In genomic region chr11:14860511-14860910, GRCh38 we compare ENCODE assay signal across 30 cellular contexts.
"Had no signal": no experiment of that assay in that cellular context is flagged by ENCODE, and none has a peak within 500 bp of the region (broad histone marks: within the 10 kb centered on the region; RNA-seq: fewer than 3 reads in every experiment).

No MANE protein-coding gene starts in this region.

- H3K27me3 ChIP-seq: dorsolateral prefrontal cortex, gastroesophageal sphincter, heart right ventricle, left lung, right atrium auricular region, sigmoid colon, spleen, suprapubic skin, transverse colon, upper lobe of right lung, uterus had no signal

- H3K4me3 Mint-ChIP-seq: mesothelial cell of epicardium; naive B cell; nephron progenitor cell; stimulated activated naive B cell treated with anti-CD40 and anti-IgM and Interleukin-4, amounts not matched to agents 10 μg/mL and 1 μg/mL and 100 μg/mL, for 72 hours; stimulated activated naive CD8-positive, alpha-beta T cell treated with anti-CD3 and anti-CD28 coated beads, Interleukin-15, Interleukin-2, amounts not matched to agents 100 ng/mL and 50 ng/mL, for 24 hours had no signal

- DNase-seq: dorsolateral prefrontal cortex; effector CD4-positive, alpha-beta T cell; heart right ventricle; hippocampal formation; left cardiac atrium; left lung; mesenchymal stem cell; mucosa of descending colon; naive B cell; nephron progenitor cell; nucleus accumbens; sigmoid colon; spleen; stimulated activated CD4-positive, alpha-beta T cell treated with anti-CD3 and anti-CD28 coated beads, Interleukin-4, amount 100 ng/mL, for 4 hours; stimulated activated naive B cell treated with anti-CD40 and anti-IgM and Interleukin-4, amounts not matched to agents 10 μg/mL and 1 μg/mL and 100 μg/mL, for 72 hours; transverse colon; upper lobe of right lung; uterus had no signal

- H3K4me3 ChIP-seq: dorsolateral prefrontal cortex, gastroesophageal sphincter, heart right ventricle, left lung, mucosa of descending colon, prostate gland, right atrium auricular region, sigmoid colon, skin epidermis, spleen, suprapubic skin, transverse colon, upper lobe of right lung, uterus had no signal

- H3K27me3 Mint-ChIP-seq: naive B cell; stimulated activated naive CD8-positive, alpha-beta T cell treated with anti-CD3 and anti-CD28 coated beads, Interleukin-15, Interleukin-2, amounts not matched to agents 100 ng/mL and 50 ng/mL, for 24 hours had no signal

- H3K27ac ChIP-seq: dorsolateral prefrontal cortex, epithelial cell of prostate, foreskin keratinocyte, gastroesophageal sphincter, heart right ventricle, left lung, prostate gland, right atrium auricular region, sigmoid colon, skin epidermis, spleen, suprapubic skin, upper lobe of right lung, uterus had no signal

- ATAC-seq: esophagus mucosa; foreskin keratinocyte; gastroesophageal sphincter; heart right ventricle; left cardiac atrium; left lung; mucosa of descending colon; stimulated activated naive B cell treated with anti-CD40 and anti-IgM and Interleukin-4, amounts not matched to agents 10 μg/mL and 1 μg/mL and 100 μg/mL, for 72 hours; upper lobe of right lung had no signal

- H3K27ac Mint-ChIP-seq: mesothelial cell of epicardium; naive B cell; nephron progenitor cell; stimulated activated naive B cell treated with anti-CD40 and anti-IgM and Interleukin-4, amounts not matched to agents 10 μg/mL and 1 μg/mL and 100 μg/mL, for 72 hours; stimulated activated naive CD8-positive, alpha-beta T cell treated with anti-CD3 and anti-CD28 coated beads, Interleukin-15, Interleukin-2, amounts not matched to agents 100 ng/mL and 50 ng/mL, for 24 hours had no signal

- H3K4me1 ChIP-seq: foreskin keratinocyte, gastroesophageal sphincter, heart right ventricle, left lung, prostate gland, right atrium auricular region, sigmoid colon, spleen, suprapubic skin, upper lobe of right lung, uterus had no signal

- H3K9me3 ChIP-seq: gastroesophageal sphincter, mucosa of descending colon, prostate gland, right atrium auricular region, sigmoid colon, suprapubic skin, transverse colon, upper lobe of right lung, uterus had no signal

- H3K36me3 ChIP-seq: prostate gland, suprapubic skin, upper lobe of right lung, uterus had no signal

- FAIRE-seq: colon, islet of Langerhans had no signal

- H3K4me1 Mint-ChIP-seq: naive B cell; stimulated activated naive B cell treated with anti-CD40 and anti-IgM and Interleukin-4, amounts not matched to agents 10 μg/mL and 1 μg/mL and 100 μg/mL, for 72 hours had no signal
